9 cellular contexts compared by ENCODE assay signal in genomic region chr11:15216678-15217077, GRCh38.
DNase-seq lines count a peak whose midpoint lies in the region; ATAC-seq and TF ChIP-seq lines count a peak whose summit lies in the region.
"Had no signal": no experiment of that assay in that cellular context is flagged by ENCODE, and none has a peak within 500 bp of the region (broad histone marks: within the 10 kb centered on the region; RNA-seq: fewer than 3 reads in every experiment).

No MANE protein-coding gene starts in this region.

- H3K27ac Mint-ChIP-seq in CD8-positive, alpha-beta T cell, result no peak overlapping the region
- H3K27ac Mint-ChIP-seq: dendritic cell treated with granulocyte-macrophage colony-stimulating factor and Interleukin-4, amounts not matched to agents 40 ng/mL and 50 ng/mL, for 4 days had no signal

- TF ChIP-seq CTCF in CD8-positive, alpha-beta T cell (IDR thresholded peaks at IDR 0.05), result peak; percentile 37
- TF ChIP-seq CTCF in MM.1S (IDR thresholded peaks at IDR 0.05; ENCODE audit: low read length), result peak; percentile 59
- peak; percentile 59 for TF ChIP-seq CTCF in fibroblast of villous mesenchyme (IDR thresholded peaks at IDR 0.05; ENCODE audit: insufficient read depth, low read depth, low read length)

- POLR2A ChIA-PET in CD8-positive, alpha-beta T cell (lab: Charles Lee), result no interaction called here

- H3K27me3 Mint-ChIP-seq in CD8-positive, alpha-beta T cell (ENCODE audit: low read depth), result no peaks in the 10 kb centered on the region
- peaks cover 2% of the 10 kb centered on the region for H3K27me3 Mint-ChIP-seq in activated T-cell treated with anti-CD3 and anti-CD28 coated beads, Interleukin-2, amount 50 U/mL, for 4 hours (ENCODE audit: low read depth)
- H3K27me3 Mint-ChIP-seq: dendritic cell treated with granulocyte-macrophage colony-stimulating factor and Interleukin-4, amounts not matched to agents 40 ng/mL and 50 ng/mL, for 4 days had no signal

- no peaks in the 10 kb centered on the region for H3K27me3 ChIP-seq in CD8-positive, alpha-beta T cell (ENCODE audit: insufficient read depth, low read length)
- H3K27me3 ChIP-seq in MM.1S (replicated peaks; ENCODE audit: insufficient read depth, low read length), result no peaks in the 10 kb centered on the region

- H3F3A ChIP-seq in MM.1S (ENCODE audit: insufficient read depth, low read length), result no peaks in the 10 kb centered on the region

- H3K9me3 ChIP-seq in CD8-positive, alpha-beta T cell (ENCODE audit: low read length), result no peaks in the 10 kb centered on the region
- no peaks in the 10 kb centered on the region for H3K9me3 ChIP-seq in MM.1S (replicated peaks; ENCODE audit: insufficient read depth, low read length)

- H3K4me2 ChIP-seq in MM.1S (ENCODE audit: low read depth, low read length), result no peak overlapping the region

- DNase-seq in CD8-positive, alpha-beta T cell, result no peak
- DNase-seq in MM.1S (peak; percentile 9), fibroblast of villous mesenchyme (ENCODE audit: low read depth) (no peak), NCI-H446 treated with DMSO at 0.1 percent for 48 hours (lab: John Stamatoyannopoulos, UW) (no peak), NCI-H1048 (lab: John Stamatoyannopoulos, UW) (no peak)
- DNase-seq in activated CD4-positive, CD25-positive, alpha-beta regulatory T cell treated with anti-CD3 and anti-CD28 coated beads, Interleukin-2, amount 50 U/mL, for 72 hours, result no peak
- no peak for DNase-seq in activated T-cell treated with anti-CD3 and anti-CD28 coated beads, Interleukin-2, amount 50 U/mL, for 4 hours

- no peak overlapping the region for H2AFZ ChIP-seq in MM.1S (ENCODE audit: low read length)

- no peak overlapping the region for H3K27ac ChIP-seq in CD8-positive, alpha-beta T cell (ENCODE audit: low read depth, low read length)
- no peak overlapping the region for H3K27ac ChIP-seq in MM.1S (ENCODE audit: low read length)

- H4K20me1 ChIP-seq in MM.1S (ENCODE audit: insufficient read depth, low read length), result no peaks in the 10 kb centered on the region

- no peaks in the 10 kb centered on the region for H3K9me2 ChIP-seq in MM.1S (replicated peaks; ENCODE audit: insufficient read depth, low read length)

- no peaks in the 10 kb centered on the region for H3K79me2 ChIP-seq in MM.1S (ENCODE audit: low read length)

- no peaks in the 10 kb centered on the region for H3K36me3 Mint-ChIP-seq in CD8-positive, alpha-beta T cell
- H3K36me3 Mint-ChIP-seq in activated T-cell treated with anti-CD3 and anti-CD28 coated beads, Interleukin-2, amount 50 U/mL, for 4 hours (ENCODE audit: insufficient read depth), result no peaks in the 10 kb centered on the region

- H3K4me3 ChIP-seq in CD8-positive, alpha-beta T cell (ENCODE audit: low read depth, low read length), result no peak overlapping the region
- H3K4me3 ChIP-seq in MM.1S (ENCODE audit: low read length) (no peak overlapping the region), fibroblast of villous mesenchyme (ENCODE audit: low read depth, low read length) (no peak overlapping the region)

- no peaks in the 10 kb centered on the region for H3K36me3 ChIP-seq in CD8-positive, alpha-beta T cell (ENCODE audit: insufficient read depth, low read length)
- no peaks in the 10 kb centered on the region for H3K36me3 ChIP-seq in MM.1S (replicated peaks; ENCODE audit: insufficient read depth, low read length)

- H3K9ac ChIP-seq in MM.1S (ENCODE audit: low read length), result no peak overlapping the region

- intact Hi-C loops in CD8-positive, alpha-beta T cell (cut with DNase I, micrococcal nuclease), result no loop called here

- CTCF ChIA-PET in CD8-positive, alpha-beta T cell (lab: Charles Lee), result interaction anchor here (1.0 to 2.1 kb wide), 3 partner anchors 14 to 308 kb away, joined by 4 to 8 read pairs (median 4); no protein-coding TSS in a partner anchor

- ATAC-seq in CD8-positive, alpha-beta T cell, result no peak
- peak; percentile 76 for ATAC-seq in GM21390 (IDR thresholded peaks at IDR 0.05; ENCODE audit: unreplicated experiment)
- ATAC-seq in activated T-cell treated with anti-CD3 and anti-CD28 coated beads, Interleukin-2, amount 50 U/mL, for 4 hours, result no peak

- H3K9me3 Mint-ChIP-seq in CD8-positive, alpha-beta T cell, result no peaks in the 10 kb centered on the region
- no peaks in the 10 kb centered on the region for H3K9me3 Mint-ChIP-seq in activated T-cell treated with anti-CD3 and anti-CD28 coated beads, Interleukin-2, amount 50 U/mL, for 4 hours
- H3K9me3 Mint-ChIP-seq: dendritic cell treated with granulocyte-macrophage colony-stimulating factor and Interleukin-4, amounts not matched to agents 40 ng/mL and 50 ng/mL, for 4 days had no signal

- no peak overlapping the region for H3K4me3 Mint-ChIP-seq in CD8-positive, alpha-beta T cell
- H3K4me3 Mint-ChIP-seq in activated T-cell treated with anti-CD3 and anti-CD28 coated beads, Interleukin-2, amount 50 U/mL, for 4 hours, result no peak overlapping the region
- H3K4me3 Mint-ChIP-seq: dendritic cell treated with granulocyte-macrophage colony-stimulating factor and Interleukin-4, amounts not matched to agents 40 ng/mL and 50 ng/mL, for 4 days had no signal

- H3K4me1 Mint-ChIP-seq in CD8-positive, alpha-beta T cell (ENCODE audit: low read depth), result no peaks in the 10 kb centered on the region
- H3K4me1 Mint-ChIP-seq in activated T-cell treated with anti-CD3 and anti-CD28 coated beads, Interleukin-2, amount 50 U/mL, for 4 hours (ENCODE audit: low read depth), result no peaks in the 10 kb centered on the region

- H3K4me1 ChIP-seq in CD8-positive, alpha-beta T cell (ENCODE audit: insufficient read depth, low read length), result no peaks in the 10 kb centered on the region
- no peaks in the 10 kb centered on the region for H3K4me1 ChIP-seq in MM.1S (ENCODE audit: low read length)
